Comparison of ENCODE assay signal across 22 cellular contexts in genomic region chr2:117308861-117309770, GRCh38.
DNase-seq lines count a peak whose midpoint lies in the region; ATAC-seq, FAIRE-seq and TF ChIP-seq lines count a peak whose summit lies in the region.
"Had no signal": no experiment of that assay in that cellular context is flagged by ENCODE, and none has a peak within 500 bp of the region (broad histone marks: within the 10 kb centered on the region; RNA-seq: fewer than 3 reads in every experiment).

No MANE protein-coding gene starts in this region.

- no peak overlapping the region for H3K23ac ChIP-seq in trophoblast cell (ENCODE audit: low read length)

- H3K4me1 ChIP-seq in mammary epithelial cell (ENCODE audit: insufficient read depth, low read length) (no peaks in the 10 kb centered on the region), trophoblast cell (ENCODE audit: control insufficient read depth in 1 of 2, insufficient read depth in 2 of 2, low read length in 2 of 2) (no peaks in the 10 kb centered on the region), upper lobe of right lung (no peaks in the 10 kb centered on the region), psoas muscle (no peaks in the 10 kb centered on the region)
- H3K4me1 ChIP-seq: A549, Peyer's patch had no signal

- H2BK5ac ChIP-seq in trophoblast cell (ENCODE audit: low read depth, low read length, poor library complexity) = no peak overlapping the region

- peak; percentile 22 for ATAC-seq in upper lobe of right lung
- ATAC-seq in psoas muscle = no peak
- ATAC-seq: A549 had no signal

- no peak overlapping the region for H3K4ac ChIP-seq in trophoblast cell (ENCODE audit: low read depth, low read length)

- no peaks in the 10 kb centered on the region for H3K27me3 ChIP-seq in mammary epithelial cell (ENCODE audit: insufficient read depth, low read length)
- H3K27me3 ChIP-seq in trophoblast cell (ENCODE audit: insufficient read depth, low read length) = no peaks in the 10 kb centered on the region
- H3K27me3 ChIP-seq in upper lobe of right lung = no peaks in the 10 kb centered on the region
- H3K27me3 ChIP-seq in psoas muscle (ENCODE audit: insufficient read depth in 3 of 3, low read length in 2 of 3) = no peaks in the 10 kb centered on the region
- H3K27me3 ChIP-seq: MG63, Peyer's patch had no signal

- no TSS peak for BruUV-seq in MCF 10A (replicated peaks; lab: Mats Ljungman, UMichigan)
- no TSS peak for BruUV-seq in mammary epithelial cell (replicated peaks; lab: Mats Ljungman, UMichigan)

- no peak overlapping the region for H4K8ac ChIP-seq in trophoblast cell (ENCODE audit: low read depth, low read length)

- H3K9me3 Mint-ChIP-seq in MCF 10A (ENCODE audit: unreplicated experiment) = no peaks in the 10 kb centered on the region

- H2BK120ac ChIP-seq in trophoblast cell (ENCODE audit: insufficient read depth, low read length, poor library complexity) = no peak overlapping the region

- dilution Hi-C loops in mammary epithelial cell (cut with HindIII; ENCODE audit: low sequenced_read_pairs) = no loop called here

- no peak overlapping the region for H2AK5ac ChIP-seq in trophoblast cell (ENCODE audit: low read length)

- no peak overlapping the region for H3K14ac ChIP-seq in trophoblast cell (ENCODE audit: low read length)

- H3K4me3 Mint-ChIP-seq in MCF 10A (ENCODE audit: unreplicated experiment) = no peak overlapping the region
- H3K4me3 Mint-ChIP-seq: CD4-positive, alpha-beta memory T cell; HFFc6 had no signal

- in situ Hi-C loops in mammary epithelial cell (cut with MboI; ENCODE audit: low sequenced_read_pairs in 2 of 2) = no loop called here
- in situ Hi-C loops in GM13977 (cut with MboI; ENCODE audit: low pct_unique_long_range_greater_than_20kb, low sequenced_read_pairs, unreplicated experiment) = no loop called here

- no peak overlapping the region for H3K18ac ChIP-seq in trophoblast cell (ENCODE audit: low read length)

- DNase-seq in MCF 10A (ENCODE audit: unreplicated experiment) (peak; percentile 36), mammary epithelial cell (no peak), NCI-H345 treated with DMSO at 0.1 percent for 48 hours (lab: John Stamatoyannopoulos, UW; ENCODE audit: unreplicated experiment) (peak; percentile 0), trophoblast cell (peak; percentile 71 to 87), upper lobe of right lung (no peak), GM19239 (ENCODE audit: insufficient read length, low spot score) (no peak), psoas muscle (no peak), GM13977 (ENCODE audit: low spot score) (no peak)
- DNase-seq: CD4-positive, alpha-beta memory T cell; DMS79; H7; HFFc6; MG63; NCI-H1092; NCI-H1436 treated with DMSO at 0.1 percent for 48 hours; NCI-H2029 treated with DMSO at 0.1 percent for 48 hours; NCI-H2227 treated with DMSO at 0.1 percent for 48 hours; NCI-H524 treated with DMSO at 0.1 percent for 48 hours; NK-92 treated with Interleukin-12 subunit alpha and Interleukin-12 subunit beta, amount 100 ng/mL, for 24 hours; Peyer's patch had no signal

- H3K9ac ChIP-seq in mammary epithelial cell (ENCODE audit: insufficient read depth, low read length) = no peak overlapping the region
- no peak overlapping the region for H3K9ac ChIP-seq in trophoblast cell (ENCODE audit: low read length)
- H3K9ac ChIP-seq: KMS-11 had no signal

- POLR2A ChIA-PET in MCF 10A (lab: Yijun Ruan, JAX) = interaction anchor here (0.6 to 0.7 kb wide), 2 partner anchors 11 to 14 kb away, joined by 3 to 5 read pairs; no protein-coding TSS in a partner anchor

- H3K4me2 ChIP-seq in mammary epithelial cell (ENCODE audit: insufficient read depth, low read depth, low read length) (no peak overlapping the region), trophoblast cell (ENCODE audit: low read length) (no peak overlapping the region)
- H3K4me2 ChIP-seq: A549, KMS-11 had no signal

- FAIRE-seq in GM19239 (lab: Jason Lieb, UNC) = no peak
- FAIRE-seq: A549 had no signal

- no peak overlapping the region for H2AFZ ChIP-seq in mammary epithelial cell (ENCODE audit: low read depth, low read length)
- no peak overlapping the region for H2AFZ ChIP-seq in trophoblast cell (ENCODE audit: insufficient read depth, low read length, poor library complexity)

- H3K79me2 ChIP-seq in mammary epithelial cell (ENCODE audit: insufficient read depth, low read length) (no peaks in the 10 kb centered on the region), trophoblast cell (ENCODE audit: control insufficient read depth, insufficient read depth, low read length, poor library complexity) (no peaks in the 10 kb centered on the region)

- no peaks in the 10 kb centered on the region for H3K79me1 ChIP-seq in trophoblast cell (ENCODE audit: low read length)

- peaks cover 7% of the 10 kb centered on the region for H3K9me3 ChIP-seq in mammary epithelial cell (replicated peaks; ENCODE audit: insufficient read depth, low read length)
- H3K9me3 ChIP-seq in trophoblast cell (ENCODE audit: insufficient read depth, low read depth, low read length) = peaks cover 2% of the 10 kb centered on the region
- H3K9me3 ChIP-seq in upper lobe of right lung = no peaks in the 10 kb centered on the region
- no peaks in the 10 kb centered on the region for H3K9me3 ChIP-seq in psoas muscle
- H3K9me3 ChIP-seq: A549, MG63, Peyer's patch had no signal

- no peaks in the 10 kb centered on the region for H3K36me3 ChIP-seq in mammary epithelial cell (ENCODE audit: insufficient read depth, low read length)
- H3K36me3 ChIP-seq in trophoblast cell (ENCODE audit: control insufficient read depth in 1 of 2, insufficient read depth in 2 of 2, low read length in 2 of 2) = no peaks in the 10 kb centered on the region
- no peaks in the 10 kb centered on the region for H3K36me3 ChIP-seq in upper lobe of right lung
- no peaks in the 10 kb centered on the region for H3K36me3 ChIP-seq in psoas muscle (ENCODE audit: insufficient read depth in 1 of 2, low read depth in 1 of 2)
- H3K36me3 ChIP-seq: MG63, Peyer's patch had no signal

- TF ChIP-seq CTCF in MCF 10A (IDR thresholded peaks at IDR 0.05; ENCODE audit: unreplicated experiment) = no peak
- no peak for TF ChIP-seq CTCF in mammary epithelial cell (conservative IDR thresholded peaks at IDR 0.05 in 1 of 2, IDR thresholded peaks at IDR 0.05 in 1 of 2; ENCODE audit: extremely low read depth in 1 of 2, insufficient read depth in 1 of 2, low read depth in 1 of 2, low read length in 2 of 2)
- TF ChIP-seq CTCF in upper lobe of right lung (IDR thresholded peaks at IDR 0.05) = no peak
- no peak for TF ChIP-seq CTCF in psoas muscle (IDR thresholded peaks at IDR 0.05)
- no peak for TF ChIP-seq CTCF in GM13977 (IDR thresholded peaks at IDR 0.05; ENCODE audit: extremely low read depth, insufficient read depth, missing control alignments)

- CTCF ChIA-PET in MCF 10A (lab: Yijun Ruan, JAX) (interaction anchor here (1.0 to 1.1 kb wide), 2 partner anchors 13 to 94 kb away, joined by 3 read pairs; no protein-coding TSS in a partner anchor), mammary epithelial cell (lab: Charles Lee; ENCODE audit: low non-redundant PET) (no interaction called here)

- H2BK12ac ChIP-seq in trophoblast cell (ENCODE audit: low read length) = no peak overlapping the region

- H3K27ac ChIP-seq in mammary epithelial cell (ENCODE audit: insufficient read depth, low read depth, low read length) (no peak overlapping the region), trophoblast cell (ENCODE audit: low read depth, low read length) (no peak overlapping the region), upper lobe of right lung (no peak overlapping the region), psoas muscle (no peak overlapping the region)
- H3K27ac ChIP-seq: A549, KMS-11, Peyer's patch had no signal

- H4K20me1 ChIP-seq in mammary epithelial cell (ENCODE audit: insufficient read depth, low read length) = no peaks in the 10 kb centered on the region

- H4K91ac ChIP-seq in trophoblast cell (ENCODE audit: low read depth, low read length) = no peak overlapping the region

- H4K12ac ChIP-seq in trophoblast cell (ENCODE audit: low read depth, low read length) = no peak overlapping the region

- H3K27ac Mint-ChIP-seq in MCF 10A (ENCODE audit: low read depth, unreplicated experiment) = no peak overlapping the region
- H3K27ac Mint-ChIP-seq: CD4-positive, alpha-beta memory T cell; HFFc6 had no signal

- H3K4me1 Mint-ChIP-seq in MCF 10A (ENCODE audit: insufficient read depth, unreplicated experiment) = no peaks in the 10 kb centered on the region
- H3K4me1 Mint-ChIP-seq: CD4-positive, alpha-beta memory T cell had no signal

- WGBS in mammary epithelial cell (ENCODE audit: low coverage, missing lambda C conversion rate) = 50% methylated on average over 5 of the region's 7 CpGs
- no CpG with 5 or more reads among the region's 7 CpGs for WGBS in trophoblast cell (ENCODE audit: extremely low coverage, insufficient coverage, insufficient read length)
- WGBS in psoas muscle, 3 donors = 62 to 78% (median 70%) methylated on average over 7 of the region's 7 CpGs

- intact Hi-C loops in MCF 10A (cut with micrococcal nuclease) = no loop called here
- intact Hi-C loops in mammary epithelial cell (cut with micrococcal nuclease) = no loop called here
- intact Hi-C loops in upper lobe of right lung (cut with DNase I) = no loop called here
- intact Hi-C loops in psoas muscle (cut with DNase I) = no loop called here

- no peaks in the 10 kb centered on the region for H3K36me3 Mint-ChIP-seq in MCF 10A (ENCODE audit: insufficient read depth, unreplicated experiment)
- H3K36me3 Mint-ChIP-seq: CD4-positive, alpha-beta memory T cell had no signal

- H3K27me3 Mint-ChIP-seq in MCF 10A (ENCODE audit: insufficient read depth, unreplicated experiment) = no peaks in the 10 kb centered on the region
- H3K27me3 Mint-ChIP-seq: CD4-positive, alpha-beta memory T cell had no signal

- H3K4me3 ChIP-seq in mammary epithelial cell (replicated peaks in 1 of 3; ENCODE audit: insufficient read depth in 1 of 3, low read depth in 2 of 3, low read length in 3 of 3) (no peak overlapping the region), trophoblast cell (ENCODE audit: low read depth, low read length) (no peak overlapping the region), upper lobe of right lung (no peak overlapping the region), psoas muscle (no peak overlapping the region)
- H3K4me3 ChIP-seq: A549, MG63, Peyer's patch had no signal

Comparison
In these comparisons a context has a peak if more than half of its experiments do, and no peak if none do; other contexts are left out.
1. DNase-seq: peak in MCF 10A (single experiment), NCI-H345 treated with DMSO at 0.1 percent for 48 hours (single experiment) and trophoblast cell (2 of 2); none in mammary epithelial cell (single experiment), upper lobe of right lung (single experiment), GM19239 (single experiment), psoas muscle (0 of 2) and GM13977 (single experiment).